ENCODE assay signal across 8 cellular contexts in genomic region chr15:90407871-90408317, GRCh38. TPM values are rescaled to one million over a fixed set of nuclear protein-coding genes. Genes with fewer than 3 reads are reported as not detected.
DNase-seq lines count a peak whose midpoint lies in the region; ATAC-seq and TF ChIP-seq lines count a peak whose summit lies in the region.
"Had no signal": no experiment of that assay in that cellular context is flagged by ENCODE, and none has a peak within 500 bp of the region (broad histone marks: within the 10 kb centered on the region; RNA-seq: fewer than 3 reads in every experiment).

No MANE protein-coding gene starts in this region.

- H3K4me3 ChIP-seq in Peyer's patch = no peak overlapping the region

- ATAC-seq in GM21367 (IDR thresholded peaks at IDR 0.05; ENCODE audit: unreplicated experiment) (peak; percentile 47), HG03520 (IDR thresholded peaks at IDR 0.05; ENCODE audit: unreplicated experiment) (no peak)
- ATAC-seq in stimulated activated naive B cell treated with anti-CD40 and anti-IgM and Interleukin-4, amounts not matched to agents 10 μg/mL and 1 μg/mL and 100 μg/mL, for 72 hours (replicated peaks) = peak; percentile 64 to 76

- no peak for TF ChIP-seq CTCF in Peyer's patch (IDR thresholded peaks at IDR 0.05)

- H3K4me1 ChIP-seq in Peyer's patch = peaks cover 0 to 39% (median 8%) of the 10 kb centered on the region in 4 donors

- no peaks in the 10 kb centered on the region for H3K36me3 ChIP-seq in Peyer's patch

- no peak for DNase-seq in Peyer's patch
- peak; percentile 83 for DNase-seq in fibroblast of gingiva (ENCODE audit: low read depth)
- no peak for DNase-seq in stimulated activated naive B cell treated with anti-CD40 and anti-IgM and Interleukin-4, amounts not matched to agents 10 μg/mL and 1 μg/mL and 100 μg/mL, for 72 hours
- DNase-seq in DMS79 (lab: John Stamatoyannopoulos, UW) = no peak
- DNase-seq in HPDE6-E6E7 (ENCODE audit: extremely low spot score) = no peak
- DNase-seq: SIG-M5 had no signal

- peak overlapping the region in 3 of 4 donors; percentile 19 to 60 (median 51) for H3K27ac ChIP-seq in Peyer's patch

- no peaks in the 10 kb centered on the region for H3K9me3 ChIP-seq in Peyer's patch

- H3K9me3 Mint-ChIP-seq in stimulated activated naive B cell treated with anti-CD40 and anti-IgM and Interleukin-4, amounts not matched to agents 10 μg/mL and 1 μg/mL and 100 μg/mL, for 72 hours = peaks cover 0 to 4% of the 10 kb centered on the region in 2 donors

- peaks cover 36 to 62% of the 10 kb centered on the region in 2 donors for H3K4me1 Mint-ChIP-seq in stimulated activated naive B cell treated with anti-CD40 and anti-IgM and Interleukin-4, amounts not matched to agents 10 μg/mL and 1 μg/mL and 100 μg/mL, for 72 hours

- no peaks in the 10 kb centered on the region for H3K27me3 ChIP-seq in Peyer's patch

- no peaks in the 10 kb centered on the region for H3K27me3 Mint-ChIP-seq in stimulated activated naive B cell treated with anti-CD40 and anti-IgM and Interleukin-4, amounts not matched to agents 10 μg/mL and 1 μg/mL and 100 μg/mL, for 72 hours

- no peak overlapping the region for H3K4me3 Mint-ChIP-seq in stimulated activated naive B cell treated with anti-CD40 and anti-IgM and Interleukin-4, amounts not matched to agents 10 μg/mL and 1 μg/mL and 100 μg/mL, for 72 hours

- H3K36me3 Mint-ChIP-seq in stimulated activated naive B cell treated with anti-CD40 and anti-IgM and Interleukin-4, amounts not matched to agents 10 μg/mL and 1 μg/mL and 100 μg/mL, for 72 hours = peaks cover 24 to 38% of the 10 kb centered on the region in 2 donors

- H3K27ac Mint-ChIP-seq in stimulated activated naive B cell treated with anti-CD40 and anti-IgM and Interleukin-4, amounts not matched to agents 10 μg/mL and 1 μg/mL and 100 μg/mL, for 72 hours = peak overlapping the region; percentile 1

- TF ChIP-seq POLR2A in Peyer's patch (IDR thresholded peaks at IDR 0.05) = no peak

RNA-seq across cellular contexts. Expression of gene IQGAP1, which starts 19.9 kb away (rescaled TPM):
- 100 to 1,000 TPM; 162 to 334 (median 168) TPM for total RNA-seq in Peyer's patch

RNA-seq across cellular contexts. Expression of gene ZNF774, which starts 55.8 kb away (rescaled TPM):
- total RNA-seq in Peyer's patch = 10 to 100 TPM in 1 of 4 donors, 1 to 10 TPM in 3; 4.0 to 11.7 (median 8.7) TPM
